In the genomic region with DNA sequence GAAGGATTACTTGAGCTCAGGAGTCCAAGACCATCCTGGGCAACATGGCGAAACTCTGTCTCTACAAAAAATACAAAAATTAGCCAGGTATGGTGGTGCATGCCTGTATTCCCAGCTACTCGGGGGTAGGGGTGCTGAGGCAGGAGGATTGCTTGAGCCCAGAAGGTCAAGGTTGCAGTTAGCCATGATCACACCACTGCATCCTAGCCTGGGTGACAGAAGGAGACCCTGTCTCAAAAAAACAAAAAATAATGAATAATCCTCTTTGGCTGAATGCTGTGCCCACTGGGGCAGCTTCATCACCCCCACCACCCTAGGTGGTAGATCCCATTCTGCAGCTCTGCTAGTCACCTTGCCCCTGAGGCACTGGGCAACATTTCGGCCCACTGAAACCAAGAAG, we compare ENCODE assay signal across 16 cellular contexts.
DNase-seq lines count a peak whose midpoint lies in the region; ATAC-seq and TF ChIP-seq lines count a peak whose summit lies in the region.
"Had no signal": no experiment of that assay in that cellular context is flagged by ENCODE, and none has a peak within 500 bp of the region (broad histone marks: within the 10 kb centered on the region; RNA-seq: fewer than 3 reads in every experiment).

No MANE protein-coding gene starts in this region.

- H3K4me1 Mint-ChIP-seq in CD8-positive, alpha-beta memory T cell, result peaks cover 2 to 14% (median 4%) of the 10 kb centered on the region in 3 donors
- peaks cover 6% of the 10 kb centered on the region for H3K4me1 Mint-ChIP-seq in nephron progenitor cell

- no peak overlapping the region for H3K4ac ChIP-seq in neuronal stem cell (ENCODE audit: low read length)

- no peak overlapping the region for H3K18ac ChIP-seq in neuronal stem cell (ENCODE audit: low read length)

- no TSS peak for BruUV-seq in mammary epithelial cell (replicated peaks; lab: Mats Ljungman, UMichigan)

- in situ Hi-C loops in mammary epithelial cell (cut with MboI; ENCODE audit: low sequenced_read_pairs in 2 of 2), result no loop called here

- H3K27ac Mint-ChIP-seq in CD8-positive, alpha-beta memory T cell, result no peak overlapping the region
- H3K27ac Mint-ChIP-seq in nephron progenitor cell, result no peak overlapping the region
- H3K27ac Mint-ChIP-seq: CD4-positive, CD25-positive, alpha-beta regulatory T cell; H9 had no signal

- H3K23ac ChIP-seq in neuronal stem cell (ENCODE audit: low read depth, low read length, poor library complexity), result no peak overlapping the region

- no peaks in the 10 kb centered on the region for H3K36me3 ChIP-seq in left ventricle myocardium inferior
- H3K36me3 ChIP-seq in mammary epithelial cell (ENCODE audit: insufficient read depth, low read length), result no peaks in the 10 kb centered on the region
- no peaks in the 10 kb centered on the region for H3K36me3 ChIP-seq in neuronal stem cell (replicated peaks in 1 of 2; ENCODE audit: control insufficient read depth in 2 of 2, insufficient read depth in 2 of 2, low read length in 2 of 2)
- H3K36me3 ChIP-seq in vagina, result no peaks in the 10 kb centered on the region
- H3K36me3 ChIP-seq in CD8-positive, alpha-beta memory T cell (ENCODE audit: insufficient read depth, low read length), result no peaks in the 10 kb centered on the region
- H3K36me3 ChIP-seq: BE2C had no signal

- 81% methylated on average over 3 of the region's 3 CpGs for WGBS in mammary epithelial cell (ENCODE audit: low coverage, missing lambda C conversion rate)
- WGBS in neuronal stem cell (ENCODE audit: extremely low coverage in 2 of 2, insufficient read length in 2 of 2, insufficient replicate concordance in 1 of 2), 2 donors, result no CpG with 5 or more reads among the region's 3 CpGs

- H4K8ac ChIP-seq in neuronal stem cell (ENCODE audit: low read depth, low read length), result no peak overlapping the region

- no peaks in the 10 kb centered on the region for H3K79me1 ChIP-seq in neuronal stem cell (ENCODE audit: low read depth, low read length)

- no peak overlapping the region for H2BK12ac ChIP-seq in neuronal stem cell (ENCODE audit: low read length)

- H3K9me3 Mint-ChIP-seq in CD8-positive, alpha-beta memory T cell, result peaks cover 0 to 9% (median 2%) of the 10 kb centered on the region in 5 donors
- H3K9me3 Mint-ChIP-seq in nephron progenitor cell, result peaks cover 21% of the 10 kb centered on the region

- peaks cover 22% of the 10 kb centered on the region for H3K9me3 ChIP-seq in left ventricle myocardium inferior (replicated peaks)
- H3K9me3 ChIP-seq in mammary epithelial cell (replicated peaks; ENCODE audit: insufficient read depth, low read length), result peaks cover 12% of the 10 kb centered on the region
- peaks cover 4 to 6% of the 10 kb centered on the region in 2 donors for H3K9me3 ChIP-seq in neuronal stem cell (replicated peaks in 1 of 2; ENCODE audit: control insufficient read depth in 2 of 2, insufficient read depth in 1 of 2, low read depth in 1 of 2, low read length in 2 of 2)
- H3K9me3 ChIP-seq in vagina, result no peaks in the 10 kb centered on the region
- H3K9me3 ChIP-seq in CD8-positive, alpha-beta memory T cell (ENCODE audit: low read length), result peaks cover 7% of the 10 kb centered on the region
- H3K9me3 ChIP-seq: BE2C had no signal

- peaks cover 0 to 2% of the 10 kb centered on the region in 2 donors for H3K27me3 Mint-ChIP-seq in CD8-positive, alpha-beta memory T cell
- peaks cover 14% of the 10 kb centered on the region for H3K27me3 Mint-ChIP-seq in nephron progenitor cell (ENCODE audit: low read depth, poor library complexity)
- H3K27me3 Mint-ChIP-seq: CD4-positive, CD25-positive, alpha-beta regulatory T cell had no signal

- no peak overlapping the region for H4K91ac ChIP-seq in neuronal stem cell (ENCODE audit: low read depth, low read length, poor library complexity)

- no peak overlapping the region for H3K4me3 ChIP-seq in left ventricle myocardium inferior
- H3K4me3 ChIP-seq in mammary epithelial cell (replicated peaks in 1 of 3; ENCODE audit: insufficient read depth in 1 of 3, low read depth in 2 of 3, low read length in 3 of 3), result no peak overlapping the region
- H3K4me3 ChIP-seq in neuronal stem cell (ENCODE audit: low read length in 2 of 2), result no peak overlapping the region
- no peak overlapping the region for H3K4me3 ChIP-seq in vagina
- H3K4me3 ChIP-seq in CD8-positive, alpha-beta memory T cell (ENCODE audit: low read length), result no peak overlapping the region

- no peaks in the 10 kb centered on the region for H3K79me2 ChIP-seq in mammary epithelial cell (ENCODE audit: insufficient read depth, low read length)

- dilution Hi-C loops in mammary epithelial cell (cut with HindIII; ENCODE audit: low sequenced_read_pairs), result loop anchor here (10.0 kb wide), 1 partner anchor 282 kb away; no protein-coding TSS in a partner anchor

- CTCF ChIA-PET in mammary epithelial cell (lab: Charles Lee; ENCODE audit: low non-redundant PET), result no interaction called here
- CTCF ChIA-PET in CD8-positive, alpha-beta memory T cell (lab: Charles Lee), result no interaction called here

- H3K4me2 ChIP-seq in mammary epithelial cell (ENCODE audit: insufficient read depth, low read depth, low read length), result no peak overlapping the region
- no peak overlapping the region for H3K4me2 ChIP-seq in neuronal stem cell (ENCODE audit: insufficient read depth, low read length, poor library complexity, severe bottlenecking)

- no peak overlapping the region for H3K4me3 Mint-ChIP-seq in CD8-positive, alpha-beta memory T cell
- no peak overlapping the region for H3K4me3 Mint-ChIP-seq in nephron progenitor cell
- H3K4me3 Mint-ChIP-seq: CD4-positive, CD25-positive, alpha-beta regulatory T cell; H9 had no signal

- no peak for DNase-seq in left ventricle myocardium inferior
- DNase-seq in Right ventricle myocardium inferior (ENCODE audit: missing footprints), result no peak
- no peak for DNase-seq in mammary epithelial cell
- DNase-seq in neuronal stem cell (ENCODE audit: low spot score), result no peak
- DNase-seq in vagina (ENCODE audit: extremely low spot score in 2 of 2), result no peak
- DNase-seq in GM20000 (ENCODE audit: low spot score), result no peak
- no peak for DNase-seq in CD8-positive, alpha-beta memory T cell
- no peak for DNase-seq in nephron progenitor cell
- DNase-seq: ACHN; BE2C; C1 segment of cervical spinal cord; Caco-2; CD4-positive, CD25-positive, alpha-beta regulatory T cell; GF-D8; H9; IMR-90 had no signal

- H4K20me1 ChIP-seq in mammary epithelial cell (ENCODE audit: insufficient read depth, low read length), result no peaks in the 10 kb centered on the region

- H3K14ac ChIP-seq in neuronal stem cell (ENCODE audit: low read length), result no peak overlapping the region

- ATAC-seq in Right ventricle myocardium inferior, result no peak

- POLR2A ChIA-PET in CD8-positive, alpha-beta memory T cell (lab: Charles Lee), result no interaction called here

- H2BK15ac ChIP-seq in neuronal stem cell (ENCODE audit: low read length), result peak overlapping the region; percentile 9

- H3K9ac ChIP-seq in mammary epithelial cell (ENCODE audit: insufficient read depth, low read length), result no peak overlapping the region
- H3K9ac ChIP-seq in neuronal stem cell (ENCODE audit: low read depth, low read length, poor library complexity), result no peak overlapping the region

- TF ChIP-seq CTCF in left ventricle myocardium inferior (IDR thresholded peaks at IDR 0.05; ENCODE audit: borderline replicate concordance), result no peak
- TF ChIP-seq CTCF in mammary epithelial cell (conservative IDR thresholded peaks at IDR 0.05 in 1 of 2, IDR thresholded peaks at IDR 0.05 in 1 of 2; ENCODE audit: extremely low read depth in 1 of 2, insufficient read depth in 1 of 2, low read depth in 1 of 2, low read length in 2 of 2), result no peak
- no peak for TF ChIP-seq CTCF in vagina (IDR thresholded peaks at IDR 0.05)
- TF ChIP-seq CTCF in GM20000 (IDR thresholded peaks at IDR 0.05; ENCODE audit: extremely low read depth, missing control alignments), result no peak
- no peak for TF ChIP-seq CTCF in nephron progenitor cell (IDR thresholded peaks at IDR 0.05)

- no peak for TF ChIP-seq POLR2A in vagina (IDR thresholded peaks at IDR 0.05)

- no peak overlapping the region for H2BK120ac ChIP-seq in neuronal stem cell (ENCODE audit: low read depth, low read length)

- H2BK5ac ChIP-seq in neuronal stem cell (ENCODE audit: low read length), result no peak overlapping the region

- H3K4me1 ChIP-seq in left ventricle myocardium inferior (peaks cover 20% of the 10 kb centered on the region), mammary epithelial cell (ENCODE audit: insufficient read depth, low read length) (peaks cover 16% of the 10 kb centered on the region), neuronal stem cell (ENCODE audit: control insufficient read depth in 2 of 2, insufficient read depth in 1 of 2, low read depth in 1 of 2, low read length in 2 of 2) (peaks cover 0 to 2% of the 10 kb centered on the region in 2 donors), vagina (peaks cover 31% of the 10 kb centered on the region)
- H3K4me1 ChIP-seq in CD8-positive, alpha-beta memory T cell (ENCODE audit: insufficient read depth, low read length), result no peaks in the 10 kb centered on the region
- H3K4me1 ChIP-seq: Caco-2 had no signal

- H2AK5ac ChIP-seq in neuronal stem cell (ENCODE audit: low read depth, low read length), result no peak overlapping the region

- intact Hi-C loops in left ventricle myocardium inferior (cut with micrococcal nuclease), result no loop called here
- intact Hi-C loops in Right ventricle myocardium inferior (cut with DNase I), result no loop called here
- intact Hi-C loops in mammary epithelial cell (cut with micrococcal nuclease), result no loop called here
- intact Hi-C loops in vagina (cut with DNase I), result no loop called here

- H3K27me3 ChIP-seq in left ventricle myocardium inferior (ENCODE audit: low read depth), result no peaks in the 10 kb centered on the region
- no peaks in the 10 kb centered on the region for H3K27me3 ChIP-seq in mammary epithelial cell (ENCODE audit: insufficient read depth, low read length)
- H3K27me3 ChIP-seq in neuronal stem cell (ENCODE audit: control insufficient read depth in 3 of 3, insufficient read depth in 3 of 3, low read depth in 1 of 3, low read length in 3 of 3), result peaks cover 0 to 4% (median 0%) of the 10 kb centered on the region in 3 experiments
- H3K27me3 ChIP-seq in vagina, result no peaks in the 10 kb centered on the region
- no peaks in the 10 kb centered on the region for H3K27me3 ChIP-seq in CD8-positive, alpha-beta memory T cell (ENCODE audit: insufficient read depth, low read length, poor library complexity, severe bottlenecking)
- H3K27me3 ChIP-seq: BE2C had no signal

- peaks cover 2 to 8% (median 8%) of the 10 kb centered on the region in 3 donors for H3K36me3 Mint-ChIP-seq in CD8-positive, alpha-beta memory T cell
- peaks cover 14% of the 10 kb centered on the region for H3K36me3 Mint-ChIP-seq in nephron progenitor cell (ENCODE audit: low read depth)
- H3K36me3 Mint-ChIP-seq: CD4-positive, CD25-positive, alpha-beta regulatory T cell had no signal

- peak overlapping the region; percentile 25 for H2AFZ ChIP-seq in mammary epithelial cell (ENCODE audit: low read depth, low read length)
- H2AFZ ChIP-seq in neuronal stem cell (ENCODE audit: low read length), result no peak overlapping the region

- peak overlapping the region; percentile 27 for H3K27ac ChIP-seq in left ventricle myocardium inferior (replicated peaks)
- H3K27ac ChIP-seq in mammary epithelial cell (ENCODE audit: insufficient read depth, low read depth, low read length), result no peak overlapping the region
- H3K27ac ChIP-seq in neuronal stem cell (replicated peaks; ENCODE audit: low read length), result no peak overlapping the region
- peak overlapping the region; percentile 54 for H3K27ac ChIP-seq in vagina
- H3K27ac ChIP-seq in CD8-positive, alpha-beta memory T cell (ENCODE audit: low read depth, low read length), result no peak overlapping the region

Comparison
In these comparisons a context has a peak if more than half of its experiments do, and no peak if none do; other contexts are left out.
1. H3K27ac ChIP-seq: peak in left ventricle myocardium inferior (single experiment) and vagina (single experiment); none in mammary epithelial cell (single experiment), neuronal stem cell (single experiment) and CD8-positive, alpha-beta memory T cell (single experiment).